ENCODE assay signal across 17 cellular contexts in genomic region chr10:15726042-15726441, GRCh38. TPM values are rescaled to one million over a fixed set of nuclear protein-coding genes. Genes with fewer than 3 reads are reported as not detected.
"Had no signal": no experiment of that assay in that cellular context is flagged by ENCODE, and none has a peak within 500 bp of the region (broad histone marks: within the 10 kb centered on the region; RNA-seq: fewer than 3 reads in every experiment).

No MANE protein-coding gene starts in this region.

- H3K9me3 Mint-ChIP-seq: activated naive CD8-positive, alpha-beta T cell treated with anti-CD3 and anti-CD28 coated beads, Interleukin-2, amount 10 ng/mL, durations not matched to agents 7 days and 5 days; activated T-helper 2 cell treated with anti-CD3 and anti-CD28 coated beads, Interferon-gamma antibody, Interleukin-2, Interleukin-4, amounts not matched to agents 10 μg/mL and 5 μg/mL and 100 μg/mL, durations not matched to agents 14 hours and 24 hours and 36 hours had no signal

- H3K27ac ChIP-seq: adrenal gland, SK-N-MC, WERI-Rb-1 had no signal

- H3K27ac Mint-ChIP-seq: activated CD4-positive, alpha-beta T cell treated with anti-CD3 and anti-CD28 coated beads for 36 hours; activated CD8-positive, alpha-beta T cell treated with anti-CD3 and anti-CD28 coated beads for 36 hours; activated naive CD8-positive, alpha-beta T cell treated with anti-CD3 and anti-CD28 coated beads, Interleukin-2, amount 10 ng/mL, durations not matched to agents 7 days and 5 days; activated T-cell treated with anti-CD3 and anti-CD28 coated beads, Interleukin-2, amount 50 U/mL, for 72 hours; activated T-helper 2 cell treated with anti-CD3 and anti-CD28 coated beads, Interferon-gamma antibody, Interleukin-2, Interleukin-4, amounts not matched to agents 10 μg/mL and 5 μg/mL and 100 μg/mL, durations not matched to agents 14 hours and 24 hours and 36 hours had no signal

- H3K4me3 Mint-ChIP-seq: activated CD4-positive, alpha-beta T cell treated with anti-CD3 and anti-CD28 coated beads for 36 hours; activated CD8-positive, alpha-beta T cell treated with anti-CD3 and anti-CD28 coated beads for 36 hours; activated naive CD8-positive, alpha-beta T cell treated with anti-CD3 and anti-CD28 coated beads, Interleukin-2, amount 10 ng/mL, durations not matched to agents 7 days and 5 days; activated T-cell treated with anti-CD3 and anti-CD28 coated beads, Interleukin-2, amount 50 U/mL, for 72 hours had no signal

- H3K36me3 ChIP-seq: adrenal gland, WERI-Rb-1 had no signal

- H3K9me3 ChIP-seq: adrenal gland had no signal

- H3K4me3 ChIP-seq: adrenal gland, SK-N-MC had no signal

- H3K36me3 Mint-ChIP-seq: activated naive CD8-positive, alpha-beta T cell treated with anti-CD3 and anti-CD28 coated beads, Interleukin-2, amount 10 ng/mL, durations not matched to agents 7 days and 5 days had no signal

- ATAC-seq: activated CD4-positive, alpha-beta T cell treated with anti-CD3 and anti-CD28 coated beads for 36 hours; activated CD8-positive, alpha-beta T cell treated with anti-CD3 and anti-CD28 coated beads for 36 hours; activated T-cell treated with anti-CD3 and anti-CD28 coated beads, Interleukin-2, amount 50 U/mL, for 72 hours had no signal

- DNase-seq: activated CD4-positive, alpha-beta T cell treated with anti-CD3 and anti-CD28 coated beads for 36 hours; activated CD8-positive, alpha-beta memory T cell treated with anti-CD3 and anti-CD28 coated beads, Interleukin-2, amount 50 U/mL, for 4 hours; activated CD8-positive, alpha-beta T cell treated with anti-CD3 and anti-CD28 coated beads for 36 hours; activated naive CD4-positive, alpha-beta T cell treated with anti-CD3 and anti-CD28 coated beads, Interleukin-2, amount 50 U/mL, for 16 hours; activated naive CD8-positive, alpha-beta T cell treated with anti-CD3 and anti-CD28 coated beads, Interleukin-2, amount 10 ng/mL, durations not matched to agents 7 days and 5 days; activated T-cell treated with anti-CD3 and anti-CD28 coated beads, Interleukin-2, amount 50 U/mL, for 72 hours; central memory CD4-positive, alpha-beta T cell; NCI-H1105 treated with DMSO at 0.1 percent for 48 hours; NCI-H1436 treated with DMSO at 0.1 percent for 48 hours; NCI-H187; NK-92 treated with Interleukin-12 subunit alpha and Interleukin-12 subunit beta, amount 100 ng/mL, for 24 hours; T-helper 1 cell had no signal

- H3K27me3 ChIP-seq: adrenal gland had no signal

- H3K4me1 Mint-ChIP-seq: activated CD4-positive, alpha-beta T cell treated with anti-CD3 and anti-CD28 coated beads for 36 hours; activated naive CD8-positive, alpha-beta T cell treated with anti-CD3 and anti-CD28 coated beads, Interleukin-2, amount 10 ng/mL, durations not matched to agents 7 days and 5 days had no signal

RNA-seq across cellular contexts. Expression of gene ITGA8, which starts 6.3 kb away (rescaled TPM):
- total RNA-seq: activated CD4-positive, alpha-beta T cell treated with anti-CD3 and anti-CD28 coated beads for 36 hours; activated CD8-positive, alpha-beta T cell treated with anti-CD3 and anti-CD28 coated beads for 36 hours; activated naive CD8-positive, alpha-beta T cell treated with anti-CD3 and anti-CD28 coated beads, Interleukin-2, amount 10 ng/mL, durations not matched to agents 7 days and 5 days; activated T-cell treated with anti-CD3 and anti-CD28 coated beads, Interleukin-2, amount 50 U/mL, for 72 hours; activated T-helper 2 cell treated with anti-CD3 and anti-CD28 coated beads, Interferon-gamma antibody, Interleukin-2, Interleukin-4, amounts not matched to agents 10 μg/mL and 5 μg/mL and 100 μg/mL, durations not matched to agents 14 hours and 24 hours and 36 hours; T-helper 2 cell treated with Interferon-gamma antibody and Interleukin-4, amounts not matched to agents 100 ng/mL and 5 ng/mL, for 36 hours had no signal
